Comparison of ENCODE assay signal across 1 cellular context in genomic region chr1:212608209-212608955, GRCh38.
TF ChIP-seq lines count a peak whose summit lies in the region.

ATF3 (plus strand) TSS chr1:212608761; CDS start chr1:212615022, 6,261 bp downstream.

TF ChIP-seq in K562, 482 proteins besides CTCF, POLR2A, EP300 and RAD21 (continued from another document and continues in another):
- peak; percentile 70 to 88 for TF ChIP-seq MNT (conservative IDR thresholded peaks at IDR 0.05)
- no peak for TF ChIP-seq RFX5 (IDR thresholded peaks at IDR 0.05; ENCODE audit: low read depth, low read length)
- TF ChIP-seq ZSCAN29 (IDR thresholded peaks at IDR 0.05) = no peak
- no peak for TF ChIP-seq KAT8 (IDR thresholded peaks at IDR 0.05; ENCODE audit: low read depth)
- peak; percentile 99 for TF ChIP-seq TAF1 (IDR thresholded peaks at IDR 0.05; ENCODE audit: control insufficient read depth, extremely low read depth, insufficient read depth, low read length, severe bottlenecking)
- TF ChIP-seq CREB3L1 (IDR thresholded peaks at IDR 0.05; ENCODE audit: borderline replicate concordance, low read depth) = no peak
- TF ChIP-seq PHTF2 (CRISPR knock-in tag; IDR thresholded peaks at IDR 0.05) = no peak
- no peak for TF ChIP-seq ZNF398 (CRISPR knock-in tag; IDR thresholded peaks at IDR 0.05)
- peak; percentile 59; the same call in 1 of the 2 replicates for TF ChIP-seq HDAC2 (IDR thresholded peaks at IDR 0.05)
- peak; percentile 89 for TF ChIP-seq CREB1 (IDR thresholded peaks at IDR 0.05)
- TF ChIP-seq CREB1 (CRISPR knock-in tag; IDR thresholded peaks at IDR 0.05) = peak; percentile 80
- peak; percentile 96 for TF ChIP-seq TAF9B (IDR thresholded peaks at IDR 0.05; ENCODE audit: partially characterized antibody)
- no peak for TF ChIP-seq SREBF2 (CRISPR knock-in tag; IDR thresholded peaks at IDR 0.05)
- no peak for TF ChIP-seq HMG20B (CRISPR knock-in tag; IDR thresholded peaks at IDR 0.05)
- TF ChIP-seq FOXA3 (CRISPR knock-in tag; conservative IDR thresholded peaks at IDR 0.05 in 1 of 2, IDR thresholded peaks at IDR 0.05 in 1 of 2) = peak in 1 of 2 experiments; percentile 22; a peak in 2 of 4 replicates
- TF ChIP-seq LCOR (CRISPR knock-in tag; IDR thresholded peaks at IDR 0.05) = peak; percentile 92
- peak; percentile 29; the same call in 1 of the 2 replicates for TF ChIP-seq ZNF395 (CRISPR knock-in tag; IDR thresholded peaks at IDR 0.05)
- no peak for TF ChIP-seq ZNF583 (CRISPR knock-in tag; IDR thresholded peaks at IDR 0.05)
- no peak for TF ChIP-seq TRIM28 (IDR thresholded peaks at IDR 0.05)
- peak; percentile 97 for TF ChIP-seq MEF2D (tag; conservative IDR thresholded peaks at IDR 0.05; ENCODE audit: low read depth)
- TF ChIP-seq GABPB1 (CRISPR knock-in tag; IDR thresholded peaks at IDR 0.05) = peak; percentile 82; the same call in 1 of the 2 replicates
- TF ChIP-seq HBP1 (CRISPR knock-in tag; IDR thresholded peaks at IDR 0.05) = peak; percentile 77; the same call in 1 of the 2 replicates
- TF ChIP-seq STAT5A (IDR thresholded peaks at IDR 0.05; ENCODE audit: borderline replicate concordance, low read length) = peak; percentile 9; the same call in 1 of the 2 replicates
- TF ChIP-seq MEF2A (IDR thresholded peaks at IDR 0.05; ENCODE audit: control insufficient read depth, low read depth, low read length) = peak; percentile 98
- peak; percentile 84 for TF ChIP-seq E2F3 (CRISPR knock-in tag; IDR thresholded peaks at IDR 0.05)
- peak; percentile 97 for TF ChIP-seq HMGN3 (IDR thresholded peaks at IDR 0.05; ENCODE audit: borderline replicate concordance, extremely low read depth, insufficient read length, low read depth, low read length)
- TF ChIP-seq SRSF9 (IDR thresholded peaks at IDR 0.05; ENCODE audit: borderline replicate concordance, low read depth, low read length) = no peak
- peak; percentile 23; the same call in 1 of the 2 replicates for TF ChIP-seq SIN3B (IDR thresholded peaks at IDR 0.05; ENCODE audit: low read depth)
- TF ChIP-seq ZNF655 (CRISPR knock-in tag; IDR thresholded peaks at IDR 0.05) = no peak
- TF ChIP-seq FOXK2 (conservative IDR thresholded peaks at IDR 0.05 in 1 of 2, IDR thresholded peaks at IDR 0.05 in 1 of 2; ENCODE audit: low read depth in 2 of 2) = peak; percentile 85 to 87
- TF ChIP-seq ETV1 (tag; conservative IDR thresholded peaks at IDR 0.05; ENCODE audit: low read depth) = 0 out of 2 replicates have a peak, but pooled peaks have one; percentile 16
- peak; percentile 100 for TF ChIP-seq AFF4 (CRISPR knock-in tag; IDR thresholded peaks at IDR 0.05)
- TF ChIP-seq TAF7 (tag; IDR thresholded peaks at IDR 0.05) = peak; percentile 91
- peak; percentile 93 for TF ChIP-seq IRF9 (tag; IDR thresholded peaks at IDR 0.05)
- TF ChIP-seq FOXM1 (IDR thresholded peaks at IDR 0.05; ENCODE audit: low read depth) = no peak
- TF ChIP-seq FOXM1 (CRISPR knock-in tag; IDR thresholded peaks at IDR 0.05; ENCODE audit: low read depth) = peak; percentile 35; the same call in 1 of the 2 replicates
- TF ChIP-seq SAP30 (IDR thresholded peaks at IDR 0.05; ENCODE audit: borderline replicate concordance, insufficient read depth, low read depth, low read length, poor library complexity, severe bottlenecking) = no peak
- TF ChIP-seq MAFG (tag; conservative IDR thresholded peaks at IDR 0.05) = peak; percentile 45; the same call in 1 of the 2 replicates
- TF ChIP-seq ETV5 (CRISPR knock-in tag; IDR thresholded peaks at IDR 0.05; ENCODE audit: low read depth) = peak; percentile 59; the same call in 1 of the 2 replicates
- no peak for TF ChIP-seq CREB3 (tag; conservative IDR thresholded peaks at IDR 0.05; ENCODE audit: low read depth)
- peak; percentile 89; the same call in 1 of the 2 replicates for TF ChIP-seq KDM2B (CRISPR knock-in tag; IDR thresholded peaks at IDR 0.05)
- peak; percentile 75; the same call in 1 of the 2 replicates for TF ChIP-seq NR2F6 (CRISPR knock-in tag; IDR thresholded peaks at IDR 0.05)
- no peak for TF ChIP-seq NFATC3 (IDR thresholded peaks at IDR 0.05)
- no peak for TF ChIP-seq USF1 (CRISPR knock-in tag; IDR thresholded peaks at IDR 0.05)
- TF ChIP-seq NFIC (IDR thresholded peaks at IDR 0.05) = peak; percentile 64
- TF ChIP-seq CBFB (CRISPR knock-in tag; IDR thresholded peaks at IDR 0.05) = peak; percentile 61; the same call in 1 of the 2 replicates
- TF ChIP-seq TCF3 (CRISPR knock-in tag; IDR thresholded peaks at IDR 0.05) = peak; percentile 26; the same call in 1 of the 2 replicates
- no peak for TF ChIP-seq ZNF217 (CRISPR knock-in tag; IDR thresholded peaks at IDR 0.05)
- TF ChIP-seq THRA (IDR thresholded peaks at IDR 0.05) = no peak
- peak; percentile 72 to 78; a peak in 2 of 4 replicates for TF ChIP-seq TRIM24 (IDR thresholded peaks at IDR 0.05)
